Comparison of ENCODE assay signal across 8 cellular contexts in genomic region chr16:67719048-67719777, GRCh38. TPM values are rescaled to one million over a fixed set of nuclear protein-coding genes. Genes with fewer than 3 reads are reported as not detected.
DNase-seq lines count a peak whose midpoint lies in the region; ATAC-seq and TF ChIP-seq lines count a peak whose summit lies in the region.

A gene with protein sequence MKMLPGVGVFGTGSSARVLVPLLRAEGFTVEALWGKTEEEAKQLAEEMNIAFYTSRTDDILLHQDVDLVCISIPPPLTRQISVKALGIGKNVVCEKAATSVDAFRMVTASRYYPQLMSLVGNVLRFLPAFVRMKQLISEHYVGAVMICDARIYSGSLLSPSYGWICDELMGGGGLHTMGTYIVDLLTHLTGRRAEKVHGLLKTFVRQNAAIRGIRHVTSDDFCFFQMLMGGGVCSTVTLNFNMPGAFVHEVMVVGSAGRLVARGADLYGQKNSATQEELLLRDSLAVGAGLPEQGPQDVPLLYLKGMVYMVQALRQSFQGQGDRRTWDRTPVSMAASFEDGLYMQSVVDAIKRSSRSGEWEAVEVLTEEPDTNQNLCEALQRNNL (minus strand): TSS chr16:67719316. CDS start chr16:67685715, 33,601 bp downstream.

- peak within 1 kb of the TSS; percentile 94 for H3K27ac Mint-ChIP-seq in activated naive CD8-positive, alpha-beta T cell treated with anti-CD3 and anti-CD28 coated beads, Interleukin-2, amount 50 U/mL, for 24 hours

- H3K4ac ChIP-seq in trophoblast cell (ENCODE audit: low read depth, low read length): peak within 1 kb of the TSS; percentile 56

- H3K9ac ChIP-seq in trophoblast cell (ENCODE audit: low read length): peak within 1 kb of the TSS; percentile 84

- peaks cover 11% of the 10 kb centered on the region for H3K79me2 ChIP-seq in trophoblast cell (ENCODE audit: control insufficient read depth, insufficient read depth, low read length, poor library complexity)

- H3K4me2 ChIP-seq in trophoblast cell (ENCODE audit: low read length): peak within 1 kb of the TSS; percentile 81

- H3K79me1 ChIP-seq in trophoblast cell (ENCODE audit: low read length): peaks cover 12% of the 10 kb centered on the region

- ATAC-seq in HG02678 (IDR thresholded peaks at IDR 0.05; ENCODE audit: unreplicated experiment): peak; percentile 88
- peak; percentile 81 for ATAC-seq in activated naive CD8-positive, alpha-beta T cell treated with anti-CD3 and anti-CD28 coated beads, Interleukin-2, amount 50 U/mL, for 24 hours

- peak within 1 kb of the TSS; percentile 97 for H2AFZ ChIP-seq in trophoblast cell (ENCODE audit: insufficient read depth, low read length, poor library complexity)

- H4K8ac ChIP-seq in trophoblast cell (ENCODE audit: low read depth, low read length): peak within 1 kb of the TSS; percentile 92

- intact Hi-C loops in transverse colon (cut with DNase I; ENCODE audit: low total_unique reads): no loop called here

- H3K4me1 Mint-ChIP-seq in activated naive CD8-positive, alpha-beta T cell treated with anti-CD3 and anti-CD28 coated beads, Interleukin-2, amount 50 U/mL, for 24 hours: peaks cover 27% of the 10 kb centered on the region

- DNase-seq in GM12864 (ENCODE audit: low read depth) (peak; percentile 74), NCI-H1417 (lab: John Stamatoyannopoulos, UW) (peak; percentile 91 to 96 (median 93)), SW 1271 (lab: John Stamatoyannopoulos, UW) (peak; percentile 76 to 88), cardiac muscle cell (ENCODE audit: low read depth in 1 of 2, low spot score in 1 of 2) (peak; percentile 95 to 96), trophoblast cell (peak; percentile 95 to 99), transverse colon (peak; percentile 98)
- peak; percentile 100 for DNase-seq in activated naive CD8-positive, alpha-beta T cell treated with anti-CD3 and anti-CD28 coated beads, Interleukin-2, amount 50 U/mL, for 24 hours

- no peaks in the 10 kb centered on the region for H3K36me3 ChIP-seq in cardiac muscle cell
- H3K36me3 ChIP-seq in trophoblast cell (ENCODE audit: control insufficient read depth in 1 of 2, insufficient read depth in 2 of 2, low read length in 2 of 2): peaks cover 0 to 7% of the 10 kb centered on the region in 2 experiments
- H3K36me3 ChIP-seq in transverse colon: no peaks in the 10 kb centered on the region

- peak within 1 kb of the TSS; percentile 86 for H2BK120ac ChIP-seq in trophoblast cell (ENCODE audit: insufficient read depth, low read length, poor library complexity)

- H3K23ac ChIP-seq in trophoblast cell (ENCODE audit: low read length): no peak within 1 kb of the TSS

- H3K27ac ChIP-seq in cardiac muscle cell (no peak within 1 kb of the TSS), trophoblast cell (ENCODE audit: low read depth, low read length) (peak within 1 kb of the TSS; percentile 34), transverse colon (peak within 1 kb of the TSS; percentile 84 to 88 (median 87))

- H2BK12ac ChIP-seq in trophoblast cell (ENCODE audit: low read length): peak within 1 kb of the TSS; percentile 3

- in situ Hi-C loops in transverse colon (cut with MboI; ENCODE audit: low pct_ligation_motif_present in 1 of 4, low pct_unique_long_range_greater_than_20kb in 1 of 4, low sequenced_read_pairs in 3 of 4): no loop called here

- no peaks in the 10 kb centered on the region for H3K9me3 Mint-ChIP-seq in activated naive CD8-positive, alpha-beta T cell treated with anti-CD3 and anti-CD28 coated beads, Interleukin-2, amount 50 U/mL, for 24 hours

- H3K9me3 ChIP-seq in cardiac muscle cell (ENCODE audit: low read depth): no peaks in the 10 kb centered on the region
- no peaks in the 10 kb centered on the region for H3K9me3 ChIP-seq in trophoblast cell (ENCODE audit: insufficient read depth, low read depth, low read length)
- no peaks in the 10 kb centered on the region for H3K9me3 ChIP-seq in transverse colon

- H3K14ac ChIP-seq in trophoblast cell (ENCODE audit: low read length): peak within 1 kb of the TSS; percentile 97

- H3K18ac ChIP-seq in trophoblast cell (ENCODE audit: low read length): peak within 1 kb of the TSS; percentile 99

- H3K36me3 Mint-ChIP-seq in activated naive CD8-positive, alpha-beta T cell treated with anti-CD3 and anti-CD28 coated beads, Interleukin-2, amount 50 U/mL, for 24 hours (ENCODE audit: low read depth): peaks cover 9% of the 10 kb centered on the region

- peak; percentile 81 for TF ChIP-seq POLR2A in transverse colon (IDR thresholded peaks at IDR 0.05)

- no peaks in the 10 kb centered on the region for H3K27me3 Mint-ChIP-seq in activated naive CD8-positive, alpha-beta T cell treated with anti-CD3 and anti-CD28 coated beads, Interleukin-2, amount 50 U/mL, for 24 hours

- H4K12ac ChIP-seq in trophoblast cell (ENCODE audit: low read depth, low read length): peak within 1 kb of the TSS; percentile 98

- H3K4me3 ChIP-seq in GM12864 (ENCODE audit: low read depth, low read length) (peak within 1 kb of the TSS; percentile 73), cardiac muscle cell (peak within 1 kb of the TSS; percentile 95), trophoblast cell (ENCODE audit: low read depth, low read length) (peak within 1 kb of the TSS; percentile 96), transverse colon (peak within 1 kb of the TSS; percentile 68 to 93 (median 90))

- WGBS in trophoblast cell (ENCODE audit: extremely low coverage, insufficient coverage, insufficient read length): no CpG with 5 or more reads among the region's 59 CpGs
- WGBS in transverse colon (ENCODE audit: low coverage in 1 of 2), 2 donors: 1% methylated on average over 59 of the region's 59 CpGs; no CpG with 5 or more reads in 1 of the 2 donors

- TF ChIP-seq CTCF in GM12864 (IDR thresholded peaks at IDR 0.05; ENCODE audit: low read depth, low read length, missing control alignments): no peak
- TF ChIP-seq CTCF in cardiac muscle cell (IDR thresholded peaks at IDR 0.05; ENCODE audit: low read depth, low read length): no peak
- no peak for TF ChIP-seq CTCF in transverse colon (IDR thresholded peaks at IDR 0.05)

- H2AK5ac ChIP-seq in trophoblast cell (ENCODE audit: low read length): peak within 1 kb of the TSS; percentile 71

- peak within 1 kb of the TSS; percentile 94 for H3K4me3 Mint-ChIP-seq in activated naive CD8-positive, alpha-beta T cell treated with anti-CD3 and anti-CD28 coated beads, Interleukin-2, amount 50 U/mL, for 24 hours

- no peak for TF ChIP-seq EP300 in transverse colon (IDR thresholded peaks at IDR 0.05; ENCODE audit: low read depth)

- no peaks in the 10 kb centered on the region for H3K4me1 ChIP-seq in cardiac muscle cell (ENCODE audit: low read depth)
- H3K4me1 ChIP-seq in trophoblast cell (ENCODE audit: control insufficient read depth in 1 of 2, insufficient read depth in 2 of 2, low read length in 2 of 2): peaks cover 15 to 21% of the 10 kb centered on the region in 2 experiments
- H3K4me1 ChIP-seq in transverse colon: peaks cover 5 to 51% (median 29%) of the 10 kb centered on the region in 4 donors

- H3K27me3 ChIP-seq in cardiac muscle cell: peaks cover 81% of the 10 kb centered on the region
- no peaks in the 10 kb centered on the region for H3K27me3 ChIP-seq in trophoblast cell (ENCODE audit: insufficient read depth, low read length)
- no peaks in the 10 kb centered on the region for H3K27me3 ChIP-seq in transverse colon

- peak within 1 kb of the TSS; percentile 86 for H4K91ac ChIP-seq in trophoblast cell (ENCODE audit: low read depth, low read length)

- H2BK5ac ChIP-seq in trophoblast cell (ENCODE audit: low read depth, low read length, poor library complexity): peak within 1 kb of the TSS; percentile 87

RNA-seq across cellular contexts. Expression of the gene that starts here (rescaled TPM):
- total RNA-seq in cardiac muscle cell (5.9 and 8.4 TPM in 2 replicates), transverse colon (10 to 100 TPM; 21.9 to 32.2 (median 24.3) TPM)
- 2.2 and 5.6 TPM in 2 replicates for polyA plus RNA-seq in cardiac muscle cell
- 14.0 and 14.3 TPM in 2 replicates for polyA plus RNA-seq in trophoblast cell (2013)
